In genomic region chr3:175940881-175941280, GRCh38 we compare ENCODE assay signal across 1 cellular context.
TF ChIP-seq lines count a peak whose summit lies in the region.

No MANE protein-coding gene starts in this region.

TF ChIP-seq in HCT116, 20 proteins besides CTCF, POLR2A, EP300 and RAD21 (continued from another document):
- TF ChIP-seq ZBTB33 (IDR thresholded peaks at IDR 0.05; ENCODE audit: extremely low read depth, insufficient replicate concordance, low read length), result no peak
